21 cellular contexts compared by ENCODE assay signal in genomic region chr10:71235808-71236207, GRCh38. TPM values are rescaled to one million over a fixed set of nuclear protein-coding genes. Genes with fewer than 3 reads are reported as not detected.
A peak's percentile ranks its signal among the peaks of the same experiment; 100 is the strongest.
DNase-seq lines count a peak whose midpoint lies in the region; ATAC-seq and TF ChIP-seq lines count a peak whose summit lies in the region.
"Had no signal": no experiment of that assay in that cellular context is flagged by ENCODE, and none has a peak within 500 bp of the region (broad histone marks: within the 10 kb centered on the region; RNA-seq: fewer than 3 reads in every experiment).

No MANE protein-coding gene starts in this region.

- H3K36me3 Mint-ChIP-seq in chondrocyte (ENCODE audit: low read depth), result no peaks in the 10 kb centered on the region
- H3K36me3 Mint-ChIP-seq: activated naive CD8-positive, alpha-beta T cell treated with anti-CD3 and anti-CD28 coated beads, Interleukin-2, amount 10 ng/mL, durations not matched to agents 7 days and 5 days had no signal

- peak overlapping the region; percentile 94 for H3K27ac Mint-ChIP-seq in chondrocyte (ENCODE audit: unreplicated experiment)
- H3K27ac Mint-ChIP-seq: activated B cell treated with CpG ODN at 0.5 μM for 24 hours; activated CD8-positive, alpha-beta T cell treated with anti-CD3 and anti-CD28 coated beads, Interleukin-2, amount 10 ng/mL, durations not matched to agents 7 days and 5 days; activated naive CD8-positive, alpha-beta T cell treated with anti-CD3 and anti-CD28 coated beads, Interleukin-2, amount 10 ng/mL, durations not matched to agents 7 days and 5 days; activated T-helper 1 cell treated with anti-CD3 and anti-CD28 coated beads, Interleukin-12 subunit alpha, Interleukin-12 subunit beta, Interleukin-2, Interleukin-4 antibody, amounts not matched to agents 30 ng/mL and 10 ng/mL and 1 ng/mL, durations not matched to agents 14 hours and 24 hours and 36 hours; stimulated activated naive CD8-positive, alpha-beta T cell treated with anti-CD3 and anti-CD28 coated beads, Interleukin-15, Interleukin-2, amounts not matched to agents 100 ng/mL and 50 ng/mL, for 24 hours had no signal

- peaks cover 80% of the 10 kb centered on the region for H3K4me1 Mint-ChIP-seq in chondrocyte (ENCODE audit: low read depth)
- H3K4me1 Mint-ChIP-seq: activated naive CD8-positive, alpha-beta T cell treated with anti-CD3 and anti-CD28 coated beads, Interleukin-2, amount 10 ng/mL, durations not matched to agents 7 days and 5 days had no signal

- no peaks in the 10 kb centered on the region for H3K9me2 ChIP-seq in SK-N-SH

- H3K27ac ChIP-seq in SK-N-SH (ENCODE audit: low read depth in 2 of 2, low read length in 1 of 2) (peak overlapping the region; percentile 94 to 100), mesodermal cell (ENCODE audit: low read depth, low read length, severe bottlenecking) (peak overlapping the region; percentile 97), upper lobe of left lung (peak overlapping the region; percentile 75 to 86 (median 80))
- H3K27ac ChIP-seq: 22Rv1, SJSA1 had no signal

- ATAC-seq in SK-N-SH treated with all-trans-retinoic acid at 6 μM for 48 hours (no peak), upper lobe of left lung (ENCODE audit: low FRiP score in 2 of 2) (no peak)
- ATAC-seq: activated CD8-positive, alpha-beta T cell treated with anti-CD3 and anti-CD28 coated beads, Interleukin-2, amount 10 ng/mL, durations not matched to agents 7 days and 5 days had no signal

- H3K79me2 ChIP-seq in SK-N-SH (ENCODE audit: insufficient read depth), result peaks cover 88% of the 10 kb centered on the region

- no peak overlapping the region for H2AFZ ChIP-seq in SK-N-SH (ENCODE audit: low read depth)

- no peak overlapping the region; a peak in 1 of 4 replicates for H3K4me3 ChIP-seq in SK-N-SH (ENCODE audit: low read depth in 2 of 2, low read length in 1 of 2)
- H3K4me3 ChIP-seq in mesodermal cell (ENCODE audit: extremely low read depth, insufficient read depth, low read length, poor library complexity, severe bottlenecking), result no peak overlapping the region
- H3K4me3 ChIP-seq in upper lobe of left lung, result no peak overlapping the region
- H3K4me3 ChIP-seq: esophagus squamous epithelium, SJSA1 had no signal

- POLR2A ChIA-PET in SK-N-SH (lab: Yijun Ruan, JAX), result interaction anchor here (0.9 to 7.3 kb wide), 9 partner anchors 9 to 645 kb away, joined by 3 to 65 read pairs (median 5); partner anchors contain the start of gene UNC5B
- POLR2A ChIA-PET in HEK293T (lab: Yijun Ruan, JAX), result interaction anchor here (0.7 to 2.1 kb wide), 8 partner anchors 14 to 33 kb away, joined by 3 to 11 read pairs (median 4); partner anchors contain the start of gene UNC5B

- H3K9ac ChIP-seq in SK-N-SH, result peak overlapping the region; percentile 24; the same call in 1 of the 2 replicates

- no peaks in the 10 kb centered on the region for H3K27me3 ChIP-seq in SK-N-SH (ENCODE audit: insufficient read depth)
- H3K27me3 ChIP-seq in upper lobe of left lung, result no peaks in the 10 kb centered on the region
- H3K27me3 ChIP-seq: BE2C, esophagus squamous epithelium, SJSA1 had no signal

- H3K4me1 ChIP-seq in SK-N-SH (ENCODE audit: control insufficient read depth in 1 of 2, insufficient read depth in 2 of 2, low read depth in 1 of 2, low read length in 1 of 2) (peaks cover 89 to 97% of the 10 kb centered on the region in 2 experiments), mesodermal cell (ENCODE audit: control insufficient read depth, insufficient read depth, low read length, poor library complexity, severe bottlenecking) (peaks cover 81% of the 10 kb centered on the region), upper lobe of left lung (peaks cover 65 to 78% (median 73%) of the 10 kb centered on the region in 4 donors)

- peaks cover 13% of the 10 kb centered on the region; the same call in 1 of the 2 replicates for H4K20me1 ChIP-seq in SK-N-SH (ENCODE audit: insufficient read depth)

- H3K36me3 ChIP-seq in SK-N-SH (replicated peaks in 1 of 2; ENCODE audit: control insufficient read depth in 1 of 2, insufficient read depth in 2 of 2, low read length in 1 of 2), result no peaks in the 10 kb centered on the region
- peaks cover 4% of the 10 kb centered on the region for H3K36me3 ChIP-seq in mesodermal cell (ENCODE audit: control insufficient read depth, insufficient read depth, low read length)
- no peaks in the 10 kb centered on the region for H3K36me3 ChIP-seq in upper lobe of left lung
- H3K36me3 ChIP-seq: esophagus squamous epithelium, SJSA1 had no signal

- no peak for TF ChIP-seq RAD21 in SK-N-SH (IDR thresholded peaks at IDR 0.05; ENCODE audit: low read length)

- DNase-seq in SK-N-SH (no peak), chondrocyte (ENCODE audit: low spot score) (no peak), upper lobe of left lung (no peak), DMS 273 treated with DMSO at 0.1 percent for 48 hours (lab: John Stamatoyannopoulos, UW) (no peak), D341Med (ENCODE audit: low spot score) (no peak), HEK293T (ENCODE audit: extremely low spot score) (no peak)
- DNase-seq: activated B cell treated with CpG ODN at 0.5 μM for 24 hours; activated CD8-positive, alpha-beta T cell treated with anti-CD3 and anti-CD28 coated beads, Interleukin-2, amount 10 ng/mL, durations not matched to agents 7 days and 5 days; activated naive CD8-positive, alpha-beta T cell treated with anti-CD3 and anti-CD28 coated beads, Interleukin-2, amount 10 ng/mL, durations not matched to agents 7 days and 5 days; BE2C; DMS53; effector CD8-positive, alpha-beta T cell; esophagus squamous epithelium; NCI-H1092 treated with DMSO at 0.1 percent for 48 hours; NCI-H526 had no signal

- H3K9me3 ChIP-seq in SK-N-SH, result no peaks in the 10 kb centered on the region
- no peaks in the 10 kb centered on the region for H3K9me3 ChIP-seq in mesodermal cell (ENCODE audit: control insufficient read depth, low read length)
- no peaks in the 10 kb centered on the region for H3K9me3 ChIP-seq in upper lobe of left lung
- H3K9me3 ChIP-seq: BE2C, esophagus squamous epithelium, SJSA1 had no signal

- TF ChIP-seq CTCF in SK-N-SH (IDR thresholded peaks at IDR 0.05), result no peak
- TF ChIP-seq CTCF in chondrocyte (IDR thresholded peaks at IDR 0.05), result no peak
- TF ChIP-seq CTCF in upper lobe of left lung (IDR thresholded peaks at IDR 0.05), result no peak

- CTCF ChIA-PET in SK-N-SH (lab: Yijun Ruan, JAX) (interaction anchor here (0.7 to 12.0 kb wide), 5 partner anchors 13 to 309 kb away, joined by 3 to 72 read pairs (median 16); no protein-coding TSS in a partner anchor), HEK293T (lab: Yijun Ruan, JAX) (interaction anchor here (1.1 to 1.3 kb wide), 2 partner anchors 20 to 332 kb away, joined by 4 read pairs; no protein-coding TSS in a partner anchor)

- no peaks in the 10 kb centered on the region for H3K9me3 Mint-ChIP-seq in chondrocyte (ENCODE audit: low read depth)
- H3K9me3 Mint-ChIP-seq: activated B cell treated with CpG ODN at 0.5 μM for 24 hours; activated naive CD8-positive, alpha-beta T cell treated with anti-CD3 and anti-CD28 coated beads, Interleukin-2, amount 10 ng/mL, durations not matched to agents 7 days and 5 days; activated T-helper 1 cell treated with anti-CD3 and anti-CD28 coated beads, Interleukin-12 subunit alpha, Interleukin-12 subunit beta, Interleukin-2, Interleukin-4 antibody, amounts not matched to agents 30 ng/mL and 10 ng/mL and 1 ng/mL, durations not matched to agents 14 hours and 24 hours and 36 hours; stimulated activated naive CD8-positive, alpha-beta T cell treated with anti-CD3 and anti-CD28 coated beads, Interleukin-15, Interleukin-2, amounts not matched to agents 100 ng/mL and 50 ng/mL, for 24 hours had no signal

- no peaks in the 10 kb centered on the region for H3K27me3 Mint-ChIP-seq in chondrocyte (ENCODE audit: low read depth)
- H3K27me3 Mint-ChIP-seq: activated naive CD8-positive, alpha-beta T cell treated with anti-CD3 and anti-CD28 coated beads, Interleukin-2, amount 10 ng/mL, durations not matched to agents 7 days and 5 days had no signal

- no peak for TF ChIP-seq POLR2A in upper lobe of left lung (IDR thresholded peaks at IDR 0.05)

- no peak for TF ChIP-seq EP300 in SK-N-SH (IDR thresholded peaks at IDR 0.05; ENCODE audit: borderline replicate concordance in 1 of 2, low read depth in 1 of 2, low read length in 1 of 2)
- no peak for TF ChIP-seq EP300 in upper lobe of left lung (IDR thresholded peaks at IDR 0.05)

- H3F3A ChIP-seq in SK-N-SH (replicated peaks; ENCODE audit: insufficient read depth), result peaks cover 35% of the 10 kb centered on the region

- H3K4me3 Mint-ChIP-seq in chondrocyte (ENCODE audit: unreplicated experiment), result no peak overlapping the region
- H3K4me3 Mint-ChIP-seq: activated B cell treated with CpG ODN at 0.5 μM for 24 hours; activated CD8-positive, alpha-beta T cell treated with anti-CD3 and anti-CD28 coated beads, Interleukin-2, amount 10 ng/mL, durations not matched to agents 7 days and 5 days; activated naive CD8-positive, alpha-beta T cell treated with anti-CD3 and anti-CD28 coated beads, Interleukin-2, amount 10 ng/mL, durations not matched to agents 7 days and 5 days; activated T-helper 1 cell treated with anti-CD3 and anti-CD28 coated beads, Interleukin-12 subunit alpha, Interleukin-12 subunit beta, Interleukin-2, Interleukin-4 antibody, amounts not matched to agents 30 ng/mL and 10 ng/mL and 1 ng/mL, durations not matched to agents 14 hours and 24 hours and 36 hours; stimulated activated naive CD8-positive, alpha-beta T cell treated with anti-CD3 and anti-CD28 coated beads, Interleukin-15, Interleukin-2, amounts not matched to agents 100 ng/mL and 50 ng/mL, for 24 hours had no signal

- peak overlapping the region; percentile 85 for H3K4me2 ChIP-seq in SK-N-SH

- WGBS in SK-N-SH (ENCODE audit: low lambda C conversion rate), result 86% methylated on average over 4 of the region's 7 CpGs
- WGBS in mesodermal cell (ENCODE audit: insufficient coverage in 2 of 2), 2 experiments, result 87 to 96% methylated on average over 7 of the region's 7 CpGs
- WGBS in upper lobe of left lung, 2 donors, result 82 to 85% methylated on average over 4 to 7 of the region's 7 CpGs

TF ChIP-seq in SK-N-SH, 30 proteins besides CTCF, POLR2A, EP300 and RAD21 (continues in another document):
- TF ChIP-seq FOSL2 (IDR thresholded peaks at IDR 0.05; ENCODE audit: borderline replicate concordance, low read depth) (no peak), FOXM1 (IDR thresholded peaks at IDR 0.05; ENCODE audit: low read depth) (no peak), TCF12 (IDR thresholded peaks at IDR 0.05) (no peak)

TF ChIP-seq in HEK293T, 16 proteins besides CTCF, POLR2A, EP300 and RAD21 (continues in another document):
- TF ChIP-seq FOXM1 (IDR thresholded peaks at IDR 0.05; ENCODE audit: borderline replicate concordance) (no peak), ARNT (IDR thresholded peaks at IDR 0.05) (no peak), CTBP1 (IDR thresholded peaks at IDR 0.05; ENCODE audit: borderline replicate concordance) (no peak), SUZ12 (IDR thresholded peaks at IDR 0.05) (no peak), BHLHE40 (IDR thresholded peaks at IDR 0.05; ENCODE audit: borderline replicate concordance) (no peak)

RNA-seq across cellular contexts. Expression of gene UNC5B, which starts 23.4 kb away (rescaled TPM):
- polyA plus RNA-seq in SK-N-SH (2012; rRNA removed), result 12.2 and 13.8 TPM in 2 replicates
- 7.9 and 13.9 TPM in 2 replicates for polyA plus RNA-seq in SK-N-SH (2012; cell fraction: cytosol; rRNA removed)
- 19.4 and 24.8 TPM in 2 replicates for polyA plus RNA-seq in SK-N-SH (2012; cell fraction: nucleus; rRNA removed)
- total RNA-seq in chondrocyte (36.4 to 61.1 TPM (median 57.9 TPM) in 3 replicates), upper lobe of left lung (10 to 100 TPM in 4 of 6 donors, 1 to 10 TPM in 2; 8.4 to 27.7 (median 20.5) TPM)
- 109 TPM for polyA plus RNA-seq in mesodermal cell (2013, experiment 1 of 2)
- 93.7 TPM for polyA plus RNA-seq in mesodermal cell (2013, experiment 2 of 2)
- total RNA-seq: activated B cell treated with CpG ODN at 0.5 μM for 24 hours had no signal
